ENCODE assay signal across 11 cellular contexts in the genomic region with DNA sequence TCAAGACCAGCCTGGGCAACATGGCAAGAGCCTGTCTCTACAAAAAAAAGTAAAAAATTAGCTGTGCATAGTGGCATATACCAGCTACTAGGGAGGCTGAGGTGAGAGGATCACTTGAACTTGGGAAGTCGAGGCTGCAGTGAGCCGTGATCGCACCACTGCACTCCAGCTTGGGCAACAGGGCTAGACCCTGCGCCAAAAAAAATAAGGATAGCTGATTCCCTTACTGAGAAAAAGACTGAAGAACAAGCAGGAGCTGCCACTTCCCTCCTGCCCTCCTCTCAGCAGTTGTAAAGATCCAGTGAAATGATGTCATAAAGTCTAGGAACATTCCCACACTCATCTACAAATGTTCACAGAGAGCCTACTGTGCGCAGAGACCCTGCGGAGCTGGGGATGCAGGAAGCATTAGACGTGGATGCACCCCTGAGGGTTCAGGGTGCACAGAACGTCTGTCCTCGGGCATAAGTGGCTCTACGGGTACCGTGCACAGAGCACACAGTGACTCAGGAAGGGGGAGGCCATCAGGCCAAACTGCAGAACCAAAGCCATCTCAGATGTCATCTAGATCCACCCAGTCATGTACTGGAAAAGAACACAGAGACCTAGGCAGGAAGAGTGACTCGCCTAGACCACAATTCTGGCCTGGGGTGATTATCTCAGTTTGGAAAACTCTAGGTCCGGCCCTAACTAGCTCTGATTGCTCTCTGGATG. TPM values are rescaled to one million over a fixed set of nuclear protein-coding genes. Genes with fewer than 3 reads are reported as not detected.
A peak's percentile ranks its signal among the peaks of the same experiment; 100 is the strongest.
DNase-seq lines count a peak whose midpoint lies in the region; ATAC-seq and TF ChIP-seq lines count a peak whose summit lies in the region.
"Had no signal": no experiment of that assay in that cellular context is flagged by ENCODE, and none has a peak within 500 bp of the region (broad histone marks: within the 10 kb centered on the region; RNA-seq: fewer than 3 reads in every experiment).

No MANE protein-coding gene starts in this region.

- H3K27me3 ChIP-seq in psoas muscle (ENCODE audit: insufficient read depth in 3 of 3, low read length in 2 of 3), result no peaks in the 10 kb centered on the region

- no peak overlapping the region for H3K4me3 ChIP-seq in psoas muscle

- H3K4me1 ChIP-seq in psoas muscle, result no peaks in the 10 kb centered on the region

- peak; percentile 57 to 76 (median 68) for ATAC-seq in psoas muscle
- ATAC-seq: left ventricle myocardium superior had no signal

- H3K27ac ChIP-seq in psoas muscle, result no peak overlapping the region

- 78 to 82% (median 82%) methylated on average over 13 of the region's 13 CpGs for WGBS in psoas muscle, 3 donors

- H3K36me3 ChIP-seq in psoas muscle (ENCODE audit: insufficient read depth in 1 of 2, low read depth in 1 of 2), result peaks cover 0 to 39% of the 10 kb centered on the region in 2 donors

- H3K9me3 ChIP-seq in psoas muscle, result no peaks in the 10 kb centered on the region

- intact Hi-C loops in psoas muscle (cut with DNase I), result no loop called here

- DNase-seq in GM03348 (ENCODE audit: low spot score) (peak; percentile 27), RPMI7951 (ENCODE audit: low read depth) (peak; percentile 95), dermis microvascular lymphatic vessel endothelial cell (ENCODE audit: low read depth in 2 of 2) (peak; percentile 70 to 80), psoas muscle (no peak), NCI-H1048 (lab: John Stamatoyannopoulos, UW) (no peak), mesenteric fat pad (ENCODE audit: low spot score) (no peak), RPMI8226 (no peak), midbrain (lab: John Stamatoyannopoulos, UW) (no peak)
- DNase-seq: activated CD4-positive, alpha-beta T cell treated with anti-CD3 and anti-CD28 coated beads, Interleukin-2, amount 10 ng/mL, durations not matched to agents 7 days and 5 days; left ventricle myocardium superior; NCI-H1417 had no signal

- TF ChIP-seq CTCF in psoas muscle (IDR thresholded peaks at IDR 0.05), result no peak

RNA-seq across cellular contexts. Expression of gene SEC14L2, which starts 11.7 kb away (rescaled TPM):
- 9.7 and 15.3 TPM in 2 replicates for total RNA-seq in RPMI7951 (2014; rRNA removed; shearing (Covaris generic))
- total RNA-seq in dermis microvascular lymphatic vessel endothelial cell, result 11.7 and 14.8 TPM in 2 replicates
- 1 to 10 TPM; 1.3 to 2.9 (median 2.1) TPM for total RNA-seq in psoas muscle
- polyA plus RNA-seq in psoas muscle, result 10 to 100 TPM in 1 of 3 donors, 1 to 10 TPM in 1, under 1 TPM in 1; 0.38 to 75.0 (median 1.3) TPM
- 3.4 TPM for total RNA-seq in mesenteric fat pad

RNA-seq across cellular contexts. Expression of gene MTFP1, which starts 17.0 kb away (rescaled TPM):
- 40.4 and 66.1 TPM in 2 replicates for total RNA-seq in RPMI7951 (2014; rRNA removed; shearing (Covaris generic))
- total RNA-seq in dermis microvascular lymphatic vessel endothelial cell (31.0 and 33.6 TPM in 2 replicates), psoas muscle (10 to 100 TPM in 3 of 4 donors, 1 to 10 TPM in 1; 4.3 to 68.7 (median 17.7) TPM), mesenteric fat pad (13.3 TPM)
- 100 to 1,000 TPM in 1 of 3 donors, 10 to 100 TPM in 2; 50.8 to 156 (median 71.3) TPM for polyA plus RNA-seq in psoas muscle

RNA-seq across cellular contexts. Expression of gene RNF215, which starts 21.3 kb away (rescaled TPM):
- total RNA-seq in RPMI7951 (2014; rRNA removed; shearing (Covaris generic)), result 9.8 and 10.0 TPM in 2 replicates
- total RNA-seq in dermis microvascular lymphatic vessel endothelial cell, result 12.5 and 21.1 TPM in 2 replicates
- total RNA-seq in psoas muscle, result 1 to 10 TPM; 5.7 to 9.8 (median 8.2) TPM
- polyA plus RNA-seq in psoas muscle, result 10 to 100 TPM in 1 of 3 donors, 1 to 10 TPM in 2; 6.1 to 13.8 (median 8.8) TPM
- total RNA-seq in mesenteric fat pad, result 9.1 TPM

RNA-seq across cellular contexts. Expression of gene CCDC157, which starts 51.7 kb away (rescaled TPM):
- 1.8 and 2.9 TPM in 2 replicates for total RNA-seq in RPMI7951 (2014; rRNA removed; shearing (Covaris generic))
- 1.3 and 1.5 TPM in 2 replicates for total RNA-seq in dermis microvascular lymphatic vessel endothelial cell
- under 1 TPM; 0.17 to 0.88 (median 0.54) TPM for total RNA-seq in psoas muscle
- 1 to 10 TPM; 1.4 to 2.6 (median 1.5) TPM for polyA plus RNA-seq in psoas muscle
- total RNA-seq in mesenteric fat pad, result 0.77 TPM

RNA-seq across cellular contexts. Expression of gene SF3A1, which starts 51.9 kb away (rescaled TPM):
- total RNA-seq in RPMI7951 (2014; rRNA removed; shearing (Covaris generic)), result 16.3 and 33.9 TPM in 2 replicates
- total RNA-seq in dermis microvascular lymphatic vessel endothelial cell, result 11.3 and 17.3 TPM in 2 replicates
- total RNA-seq in psoas muscle, result 100 to 1,000 TPM; 107 to 146 (median 121) TPM
- polyA plus RNA-seq in psoas muscle, result 10 to 100 TPM; 21.6 to 35.5 (median 32.3) TPM
- total RNA-seq in mesenteric fat pad, result 119 TPM

Comparison
In these comparisons a context has a peak if more than half of its experiments do, and no peak if none do; other contexts are left out.
1. DNase-seq: peak in GM03348 (single experiment), RPMI7951 (single experiment) and dermis microvascular lymphatic vessel endothelial cell (2 of 2); none in psoas muscle (0 of 2), NCI-H1048 (single experiment), mesenteric fat pad (single experiment), RPMI8226 (single experiment) and midbrain (single experiment).